Comparison of ENCODE assay signal across 14 cellular contexts in genomic region chr14:50762931-50763300, GRCh38.
DNase-seq lines count a peak whose midpoint lies in the region; ATAC-seq and TF ChIP-seq lines count a peak whose summit lies in the region.
"Had no signal": no experiment of that assay in that cellular context is flagged by ENCODE, and none has a peak within 500 bp of the region (broad histone marks: within the 10 kb centered on the region; RNA-seq: fewer than 3 reads in every experiment).

No MANE protein-coding gene starts in this region.

- no peak for TF ChIP-seq EP300 in tibial nerve (IDR thresholded peaks at IDR 0.05)

- H3K4me3 ChIP-seq in body of pancreas (no peak overlapping the region), skeletal muscle satellite cell (ENCODE audit: low read length) (peak overlapping the region; percentile 45), tibial nerve (no peak overlapping the region)

- TF ChIP-seq CTCF in body of pancreas (IDR thresholded peaks at IDR 0.05), result no peak
- TF ChIP-seq CTCF in tibial nerve (IDR thresholded peaks at IDR 0.05), result no peak

- H3K4me2 ChIP-seq in skeletal muscle satellite cell (ENCODE audit: low read length), result peak overlapping the region; percentile 72

- 21 to 29% methylated on average over 3 of the region's 3 CpGs for WGBS in body of pancreas, 2 donors
- 68 to 73% methylated on average over 3 of the region's 3 CpGs for WGBS in tibial nerve, 2 donors

- H3K4me1 ChIP-seq in body of pancreas (peaks cover 80% of the 10 kb centered on the region), skeletal muscle satellite cell (ENCODE audit: control insufficient read depth, insufficient read depth, low read length) (peaks cover 36% of the 10 kb centered on the region), tibial nerve (peaks cover 0 to 23% (median 3%) of the 10 kb centered on the region in 4 donors)
- H3K4me1 ChIP-seq: foreskin keratinocyte had no signal

- H3K36me3 ChIP-seq in body of pancreas (replicated peaks in 1 of 2; ENCODE audit: insufficient read depth in 1 of 2, low read depth in 2 of 2), result no peaks in the 10 kb centered on the region
- peaks cover 41% of the 10 kb centered on the region for H3K36me3 ChIP-seq in skeletal muscle satellite cell (ENCODE audit: insufficient read depth, low read length)
- H3K36me3 ChIP-seq in tibial nerve, result peaks cover 0 to 69% (median 0%) of the 10 kb centered on the region in 3 donors

- H3K9me3 ChIP-seq in body of pancreas (no peaks in the 10 kb centered on the region), skeletal muscle satellite cell (replicated peaks; ENCODE audit: low read length) (no peaks in the 10 kb centered on the region), tibial nerve (no peaks in the 10 kb centered on the region)

- intact Hi-C loops in body of pancreas (cut with DNase I), result no loop called here

- no peaks in the 10 kb centered on the region for H3K27me3 ChIP-seq in body of pancreas
- no peaks in the 10 kb centered on the region for H3K27me3 ChIP-seq in skeletal muscle satellite cell (ENCODE audit: control insufficient read depth, insufficient read depth, low read length)
- H3K27me3 ChIP-seq in tibial nerve, result no peaks in the 10 kb centered on the region
- H3K27me3 ChIP-seq: foreskin keratinocyte had no signal

- no peak for DNase-seq in body of pancreas
- DNase-seq in NCI-H2171 treated with DMSO at 0.1 percent for 48 hours (lab: John Stamatoyannopoulos, UW), result no peak
- no peak for DNase-seq in OCI-M2 (lab: John Stamatoyannopoulos, UW; ENCODE audit: unreplicated experiment)
- DNase-seq in tibial nerve (ENCODE audit: low spot score in 2 of 2), result no peak
- DNase-seq: activated B cell treated with CpG ODN at 0.5 μM for 24 hours; activated T-cell treated with anti-CD3 and anti-CD28 coated beads for 4 hours; DND-41; effector CD8-positive, alpha-beta T cell; foreskin keratinocyte; NCI-H1092; NCI-H345 had no signal

- ATAC-seq in GM18519 (IDR thresholded peaks at IDR 0.05; ENCODE audit: low FRiP score, unreplicated experiment) (peak; percentile 5), HG03354 (IDR thresholded peaks at IDR 0.05; ENCODE audit: poor library complexity, severe bottlenecking, unreplicated experiment) (peak; percentile 16), body of pancreas (no peak)
- ATAC-seq: foreskin keratinocyte had no signal

- no peak for TF ChIP-seq POLR2A in body of pancreas (IDR thresholded peaks at IDR 0.05)
- no peak for TF ChIP-seq POLR2A in tibial nerve (IDR thresholded peaks at IDR 0.05)

- peak overlapping the region; percentile 86 for H3K9ac ChIP-seq in skeletal muscle satellite cell (ENCODE audit: low read depth, low read length)

- H3K27ac ChIP-seq in body of pancreas (peak overlapping the region; percentile 14 to 80 (median 72)), tibial nerve (peak overlapping the region in 2 of 4 donors; percentile 58 to 77)
- H3K27ac ChIP-seq: foreskin keratinocyte had no signal
